ENCODE assay signal across 1 cellular context in the genomic region with DNA sequence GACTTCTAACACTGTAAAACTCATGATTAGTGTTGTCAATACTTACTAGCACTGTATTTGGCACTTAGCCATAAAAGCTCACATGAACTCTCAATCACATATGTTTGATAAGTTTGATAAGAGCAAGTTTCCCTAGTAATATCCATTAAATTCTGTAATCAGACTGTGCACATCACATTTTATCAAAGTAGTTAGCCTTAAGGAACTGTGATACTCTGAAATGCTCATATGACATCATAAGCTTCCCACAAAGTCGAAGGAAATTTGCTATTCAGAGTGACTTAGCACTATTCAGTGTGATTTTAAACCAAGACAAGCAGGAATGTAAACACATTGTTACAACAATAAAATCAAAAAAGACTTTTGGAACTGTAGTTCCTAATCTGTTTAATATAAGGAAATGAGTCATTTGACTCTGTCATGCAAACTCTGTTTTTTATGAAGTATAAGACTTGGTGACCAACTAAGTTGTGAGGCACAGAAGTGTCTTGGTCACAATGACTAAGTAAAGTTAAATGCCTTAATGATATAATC.
TF ChIP-seq lines count a peak whose summit lies in the region.

No MANE protein-coding gene starts in this region.

TF ChIP-seq in HCT116, 20 proteins besides CTCF, POLR2A, EP300 and RAD21 (continued from another document):
- TF ChIP-seq, protein P1, sequence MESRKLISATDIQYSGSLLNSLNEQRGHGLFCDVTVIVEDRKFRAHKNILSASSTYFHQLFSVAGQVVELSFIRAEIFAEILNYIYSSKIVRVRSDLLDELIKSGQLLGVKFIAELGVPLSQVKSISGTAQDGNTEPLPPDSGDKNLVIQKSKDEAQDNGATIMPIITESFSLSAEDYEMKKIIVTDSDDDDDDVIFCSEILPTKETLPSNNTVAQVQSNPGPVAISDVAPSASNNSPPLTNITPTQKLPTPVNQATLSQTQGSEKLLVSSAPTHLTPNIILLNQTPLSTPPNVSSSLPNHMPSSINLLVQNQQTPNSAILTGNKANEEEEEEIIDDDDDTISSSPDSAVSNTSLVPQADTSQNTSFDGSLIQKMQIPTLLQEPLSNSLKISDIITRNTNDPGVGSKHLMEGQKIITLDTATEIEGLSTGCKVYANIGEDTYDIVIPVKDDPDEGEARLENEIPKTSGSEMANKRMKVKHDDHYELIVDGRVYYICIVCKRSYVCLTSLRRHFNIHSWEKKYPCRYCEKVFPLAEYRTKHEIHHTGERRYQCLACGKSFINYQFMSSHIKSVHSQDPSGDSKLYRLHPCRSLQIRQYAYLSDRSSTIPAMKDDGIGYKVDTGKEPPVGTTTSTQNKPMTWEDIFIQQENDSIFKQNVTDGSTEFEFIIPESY (IDR thresholded peaks at IDR 0.05; ENCODE audit: extremely low read depth, insufficient replicate concordance, low read length), result no peak
- TF ChIP-seq, protein P2, sequence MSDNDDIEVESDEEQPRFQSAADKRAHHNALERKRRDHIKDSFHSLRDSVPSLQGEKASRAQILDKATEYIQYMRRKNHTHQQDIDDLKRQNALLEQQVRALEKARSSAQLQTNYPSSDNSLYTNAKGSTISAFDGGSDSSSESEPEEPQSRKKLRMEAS (IDR thresholded peaks at IDR 0.05), result no peak
- TF ChIP-seq SP1 (IDR thresholded peaks at IDR 0.05; ENCODE audit: low read depth) (0 out of 2 replicates have a peak, but pooled peaks have one; percentile 25), TCF7L2 (IDR thresholded peaks at IDR 0.05; ENCODE audit: borderline replicate concordance, extremely low read depth, insufficient read depth, insufficient read length) (no peak), YY1 (IDR thresholded peaks at IDR 0.05; ENCODE audit: extremely low read depth, insufficient replicate concordance, low read depth, low read length) (no peak), CEBPB (IDR thresholded peaks at IDR 0.05; ENCODE audit: low read depth) (no peak), EGR1 (IDR thresholded peaks at IDR 0.05; ENCODE audit: low read depth) (no peak), JUND (IDR thresholded peaks at IDR 0.05) (no peak), EZH2 (IDR thresholded peaks at IDR 0.05) (no peak)
